ENCODE assay signal across 8 cellular contexts in the genomic region with DNA sequence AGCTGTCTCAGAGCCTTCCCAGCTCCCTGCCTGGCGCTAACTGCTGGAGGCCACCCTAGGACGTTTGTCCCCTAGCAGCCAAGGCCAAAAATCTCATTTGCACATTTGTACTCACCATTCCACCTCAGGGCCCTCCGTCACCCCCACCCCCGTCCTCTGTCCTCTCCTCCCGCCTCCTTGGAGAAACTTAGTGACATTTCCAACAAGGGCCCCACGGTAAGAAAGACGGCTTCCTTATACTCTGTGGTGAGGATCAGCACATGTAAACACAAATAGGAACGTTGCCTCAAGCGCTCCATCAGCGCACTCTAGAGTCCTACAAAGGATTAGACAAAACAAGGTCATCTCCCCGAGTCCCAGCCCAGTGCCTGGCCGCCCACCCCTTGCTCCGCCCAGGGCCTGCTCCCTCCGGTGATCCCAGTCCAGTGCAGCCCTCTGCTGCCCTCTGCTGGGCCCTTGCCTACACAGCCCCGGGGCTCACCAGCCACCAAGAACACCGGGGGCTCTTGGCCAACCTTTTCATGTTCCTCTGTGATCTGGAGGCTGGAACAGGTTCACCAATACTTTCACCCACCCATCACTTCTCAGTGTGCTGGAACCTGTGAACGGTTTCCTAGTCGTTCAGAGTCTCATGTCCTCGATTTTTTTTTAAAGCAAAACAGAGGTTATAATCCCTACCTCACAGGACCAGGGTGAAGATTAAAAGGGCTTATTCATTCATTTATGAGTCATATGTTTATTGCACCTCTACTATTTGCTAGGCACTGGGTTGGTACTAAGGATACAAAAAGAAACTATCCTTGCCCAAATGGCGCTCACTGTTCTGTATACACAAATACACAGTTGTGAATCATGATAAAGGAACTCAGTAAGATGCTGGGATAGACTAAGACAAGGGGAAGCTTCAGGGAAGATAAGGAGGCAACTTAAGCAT. TPM values are rescaled to one million over a fixed set of nuclear protein-coding genes. Genes with fewer than 3 reads are reported as not detected.
DNase-seq lines count a peak whose midpoint lies in the region; ATAC-seq, FAIRE-seq and TF ChIP-seq lines count a peak whose summit lies in the region.

No MANE protein-coding gene starts in this region.

- H3K9me3 Mint-ChIP-seq in neural crest cell = no peaks in the 10 kb centered on the region
- H3K9me3 Mint-ChIP-seq in stimulated activated naive CD8-positive, alpha-beta T cell treated with anti-CD3 and anti-CD28 coated beads, Interleukin-15, Interleukin-2, amounts not matched to agents 100 ng/mL and 50 ng/mL, for 24 hours = no peaks in the 10 kb centered on the region

- peak overlapping the region; percentile 76 for H3K27ac Mint-ChIP-seq in neural crest cell (ENCODE audit: unreplicated experiment)
- H3K27ac Mint-ChIP-seq in stimulated activated naive CD8-positive, alpha-beta T cell treated with anti-CD3 and anti-CD28 coated beads, Interleukin-15, Interleukin-2, amounts not matched to agents 100 ng/mL and 50 ng/mL, for 24 hours = no peak overlapping the region

- H2AFZ ChIP-seq in HCT116 (ENCODE audit: low read depth, low read length, poor library complexity, severe bottlenecking) = peak overlapping the region; percentile 49

- CTCF ChIA-PET in HCT116 (lab: Charles Lee) = interaction anchor here (0.6 to 2.6 kb wide), 19 partner anchors 8 to 432 kb away, joined by 3 to 18 read pairs (median 4); partner anchors contain the start of gene RNF141

- BruUV-seq in HCT116 (replicated peaks; lab: Mats Ljungman, UMichigan) = TSS peak; percentile 60

- TF ChIP-seq CTCF in HCT116 (IDR thresholded peaks at IDR 0.05 in 2 of 3, conservative IDR thresholded peaks at IDR 0.05 in 1 of 3; ENCODE audit: borderline replicate concordance in 1 of 3, insufficient read depth in 1 of 3, low read depth in 2 of 3, low read length in 2 of 3) = peak; percentile 95 to 99 (median 98)
- TF ChIP-seq CTCF in foreskin fibroblast (IDR thresholded peaks at IDR 0.05; ENCODE audit: low read depth, low read length) = peak; percentile 98
- peak; percentile 99 for TF ChIP-seq CTCF in neural crest cell (conservative IDR thresholded peaks at IDR 0.05)

- H3K9me2 ChIP-seq in HCT116 (ENCODE audit: insufficient read depth) = no peaks in the 10 kb centered on the region

- peak overlapping the region; percentile 81 for H3K4me3 Mint-ChIP-seq in neural crest cell
- H3K4me3 Mint-ChIP-seq in stimulated activated naive CD8-positive, alpha-beta T cell treated with anti-CD3 and anti-CD28 coated beads, Interleukin-15, Interleukin-2, amounts not matched to agents 100 ng/mL and 50 ng/mL, for 24 hours = peak overlapping the region; percentile 54

- H3K9me3 ChIP-seq in HCT116 (ENCODE audit: control insufficient read depth in 1 of 2, insufficient read depth in 1 of 2, low read depth in 1 of 2, low read length in 2 of 2) (peaks cover 0 to 13% of the 10 kb centered on the region in 2 experiments; a peak in 1 of 4 replicates), MG63 (peaks cover 5% of the 10 kb centered on the region; the same call in 1 of the 2 replicates)

- H3K36me3 Mint-ChIP-seq in neural crest cell (ENCODE audit: low read depth) = no peaks in the 10 kb centered on the region
- no peaks in the 10 kb centered on the region for H3K36me3 Mint-ChIP-seq in stimulated activated naive CD8-positive, alpha-beta T cell treated with anti-CD3 and anti-CD28 coated beads, Interleukin-15, Interleukin-2, amounts not matched to agents 100 ng/mL and 50 ng/mL, for 24 hours (ENCODE audit: low read depth)

- peak overlapping the region; percentile 24 to 36 for H3K4me3 ChIP-seq in HCT116 (replicated peaks in 1 of 2; ENCODE audit: low read depth in 1 of 2, low read length in 2 of 2)
- H3K4me3 ChIP-seq in MG63 = peak overlapping the region; percentile 28
- H3K4me3 ChIP-seq in foreskin fibroblast (ENCODE audit: low read depth in 1 of 2, low read length in 2 of 2) = peak overlapping the region; percentile 22 to 33

- peak overlapping the region; percentile 61 for H3K9ac ChIP-seq in HCT116 (ENCODE audit: low read length)

- TF ChIP-seq POLR2A in HCT116 (IDR thresholded peaks at IDR 0.05; ENCODE audit: borderline replicate concordance, extremely low read depth, insufficient read depth, insufficient read length) = no peak

- peaks cover 4% of the 10 kb centered on the region for H3K27me3 Mint-ChIP-seq in neural crest cell (ENCODE audit: low read depth)
- peaks cover 11% of the 10 kb centered on the region for H3K27me3 Mint-ChIP-seq in stimulated activated naive CD8-positive, alpha-beta T cell treated with anti-CD3 and anti-CD28 coated beads, Interleukin-15, Interleukin-2, amounts not matched to agents 100 ng/mL and 50 ng/mL, for 24 hours

- H3K27me3 ChIP-seq in HCT116 (ENCODE audit: insufficient read depth, low read length) = no peaks in the 10 kb centered on the region
- H3K27me3 ChIP-seq in MG63 = no peaks in the 10 kb centered on the region

- peak; percentile 100 for TF ChIP-seq RAD21 in HCT116 (IDR thresholded peaks at IDR 0.05; ENCODE audit: low read depth)

- ATAC-seq in HCT116 = peak; percentile 95

- DNase-seq in HCT116 (ENCODE audit: low read depth, low spot score) = peak; percentile 96
- DNase-seq in MG63 = peak; percentile 93
- DNase-seq in SHP77 treated with DMSO at 0.1 percent for 48 hours (lab: John Stamatoyannopoulos, UW) = peak; percentile 54
- DNase-seq in activated gamma-delta T cell (lab: John Stamatoyannopoulos, UW) = peak; percentile 61
- DNase-seq in foreskin fibroblast = peak; percentile 95 to 99
- peak; percentile 98 for DNase-seq in neural crest cell (ENCODE audit: low read depth, low spot score)

- H3K27ac ChIP-seq in HCT116 (ENCODE audit: low read depth, low read length) = peak overlapping the region; percentile 89

- peaks cover 14% of the 10 kb centered on the region for H3K4me1 Mint-ChIP-seq in neural crest cell
- H3K4me1 Mint-ChIP-seq in stimulated activated naive CD8-positive, alpha-beta T cell treated with anti-CD3 and anti-CD28 coated beads, Interleukin-15, Interleukin-2, amounts not matched to agents 100 ng/mL and 50 ng/mL, for 24 hours (ENCODE audit: low read depth) = peaks cover 11% of the 10 kb centered on the region

- POLR2A ChIA-PET in HCT116 (lab: Charles Lee) = interaction anchor here (0.7 to 1.0 kb wide), 7 partner anchors 15 to 976 kb away, joined by 3 to 4 read pairs (median 4); partner anchors contain the start of genes AMPD3 and CTR9

- H3K4me1 ChIP-seq in HCT116 (ENCODE audit: control insufficient read depth in 1 of 2, insufficient read depth in 2 of 2, low read length in 2 of 2) = peaks cover 39 to 51% of the 10 kb centered on the region in 2 experiments

- no peaks in the 10 kb centered on the region for H3K79me2 ChIP-seq in HCT116 (ENCODE audit: insufficient read depth, low read length)

- no peaks in the 10 kb centered on the region for H4K20me1 ChIP-seq in HCT116 (ENCODE audit: insufficient read depth)

- H3K36me3 ChIP-seq in HCT116 (ENCODE audit: control insufficient read depth in 1 of 2, insufficient read depth in 2 of 2, low read length in 2 of 2) (no peaks in the 10 kb centered on the region; a peak in 1 of 4 replicates), MG63 (no peaks in the 10 kb centered on the region)

- RAD21 ChIA-PET in HCT116 (lab: Charles Lee; ENCODE audit: low non-redundant PET in 1 of 2, low total read pairs in 2 of 2, uncharacterized antibody in 2 of 2, unreplicated experiment in 2 of 2) = interaction anchor here (0.6 to 2.0 kb wide), 17 partner anchors 89 to 426 kb away, joined by 3 to 11 read pairs (median 4); partner anchors contain the start of genes RNF141 (in 2 of the 2) and AMPD3 (in 1 of the 2)

- intact Hi-C loops in HCT116 (cut with micrococcal nuclease) = loop anchor here (1.0 to 5.0 kb wide), 9 partner anchors 76 to 977 kb away; partner anchors contain the start of gene ADM

- peak; percentile 86 for FAIRE-seq in G401.6 (lab: Jason Lieb, UNC)

- peak overlapping the region; percentile 79 for H3K4me2 ChIP-seq in HCT116 (ENCODE audit: low read length)

TF ChIP-seq in HCT116, 20 proteins besides CTCF, POLR2A, EP300 and RAD21 (continues in another document):
- TF ChIP-seq, protein P1, sequence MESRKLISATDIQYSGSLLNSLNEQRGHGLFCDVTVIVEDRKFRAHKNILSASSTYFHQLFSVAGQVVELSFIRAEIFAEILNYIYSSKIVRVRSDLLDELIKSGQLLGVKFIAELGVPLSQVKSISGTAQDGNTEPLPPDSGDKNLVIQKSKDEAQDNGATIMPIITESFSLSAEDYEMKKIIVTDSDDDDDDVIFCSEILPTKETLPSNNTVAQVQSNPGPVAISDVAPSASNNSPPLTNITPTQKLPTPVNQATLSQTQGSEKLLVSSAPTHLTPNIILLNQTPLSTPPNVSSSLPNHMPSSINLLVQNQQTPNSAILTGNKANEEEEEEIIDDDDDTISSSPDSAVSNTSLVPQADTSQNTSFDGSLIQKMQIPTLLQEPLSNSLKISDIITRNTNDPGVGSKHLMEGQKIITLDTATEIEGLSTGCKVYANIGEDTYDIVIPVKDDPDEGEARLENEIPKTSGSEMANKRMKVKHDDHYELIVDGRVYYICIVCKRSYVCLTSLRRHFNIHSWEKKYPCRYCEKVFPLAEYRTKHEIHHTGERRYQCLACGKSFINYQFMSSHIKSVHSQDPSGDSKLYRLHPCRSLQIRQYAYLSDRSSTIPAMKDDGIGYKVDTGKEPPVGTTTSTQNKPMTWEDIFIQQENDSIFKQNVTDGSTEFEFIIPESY (IDR thresholded peaks at IDR 0.05; ENCODE audit: extremely low read depth, insufficient replicate concordance, low read length) = no peak
- TF ChIP-seq EZH2 (IDR thresholded peaks at IDR 0.05) = no peak
- peak; percentile 77 for TF ChIP-seq TCF7L2 (IDR thresholded peaks at IDR 0.05; ENCODE audit: borderline replicate concordance, extremely low read depth, insufficient read depth, insufficient read length)
- no peak for TF ChIP-seq ZFX (IDR thresholded peaks at IDR 0.05)
- peak; percentile 77 for TF ChIP-seq JUND (IDR thresholded peaks at IDR 0.05)
- no peak for TF ChIP-seq SRF (IDR thresholded peaks at IDR 0.05; ENCODE audit: low read depth)
- TF ChIP-seq CBX3 (IDR thresholded peaks at IDR 0.05; ENCODE audit: low read depth) = 0 out of 2 replicates have a peak, but pooled peaks have one; percentile 3
- TF ChIP-seq ZNF274 (IDR thresholded peaks at IDR 0.05; ENCODE audit: low read depth, low read length) = no peak
- TF ChIP-seq SIN3A (IDR thresholded peaks at IDR 0.05; ENCODE audit: low read depth) = no peak
- no peak for TF ChIP-seq EZH2phosphoT487 (IDR thresholded peaks at IDR 0.05; ENCODE audit: borderline replicate concordance)
- no peak for TF ChIP-seq CEBPB (IDR thresholded peaks at IDR 0.05; ENCODE audit: low read depth)
- TF ChIP-seq ELF1 (IDR thresholded peaks at IDR 0.05; ENCODE audit: borderline replicate concordance, low read depth) = no peak

RNA-seq across cellular contexts. Expression of gene CTR9, which starts 15.2 kb away (rescaled TPM):
- 68.4 TPM for total RNA-seq in HCT116 (2021; ENCODE audit: unreplicated experiment)
- polyA plus RNA-seq in HCT116 (2012) = 23.7 and 33.3 TPM in 2 replicates
- total RNA-seq in MG63 (2014; rRNA removed; shearing (Covaris generic); ENCODE audit: low replicate concordance) = 7.6 and 7.8 TPM in 2 replicates
- total RNA-seq in neural crest cell = 39.0 and 39.8 TPM in 2 replicates

RNA-seq across cellular contexts. Expression of gene IRAG1, which starts 42.2 kb away (rescaled TPM):
- 3.7 TPM for total RNA-seq in HCT116 (2021; ENCODE audit: unreplicated experiment)
- polyA plus RNA-seq in HCT116 (2012) = 2.0 and 2.3 TPM in 2 replicates
- not detected in 2 replicates for total RNA-seq in MG63 (2014; rRNA removed; shearing (Covaris generic); ENCODE audit: low replicate concordance)
- 5.4 and 6.1 TPM in 2 replicates for total RNA-seq in neural crest cell

Comparison
In these comparisons a context has a peak if more than half of its experiments do, and no peak if none do; other contexts are left out.
1. Peak in every context shown above with its lines: DNase-seq, ATAC-seq, H3K4me3 ChIP-seq and H3K27ac ChIP-seq.